Comparison of ENCODE assay signal across 24 cellular contexts in genomic region chr12:56785141-56785865, GRCh38. TPM values are rescaled to one million over a fixed set of nuclear protein-coding genes. Genes with fewer than 3 reads are reported as not detected.
DNase-seq lines count a peak whose midpoint lies in the region; ATAC-seq and TF ChIP-seq lines count a peak whose summit lies in the region.
"Had no signal": no experiment of that assay in that cellular context is flagged by ENCODE, and none has a peak within 500 bp of the region (broad histone marks: within the 10 kb centered on the region; RNA-seq: fewer than 3 reads in every experiment).

No MANE protein-coding gene starts in this region.

- H3K36me3 ChIP-seq in HEK293 (ENCODE audit: control insufficient read depth in 2 of 2, insufficient read depth in 1 of 2, low read length in 2 of 2) (no peaks in the 10 kb centered on the region), endodermal cell (ENCODE audit: control insufficient read depth, insufficient read depth, low read length) (no peaks in the 10 kb centered on the region), trophoblast cell (ENCODE audit: control insufficient read depth in 1 of 2, insufficient read depth in 2 of 2, low read length in 2 of 2) (no peaks in the 10 kb centered on the region), adrenal gland (replicated peaks in 1 of 2) (no peaks in the 10 kb centered on the region)
- H3K36me3 ChIP-seq: BE2C; BLaER1 treated with 17β-estradiol and CSF1 and Interleukin-3, amounts not matched to agents 10 nM and 100 nM had no signal

- peak; percentile 34 for DNase-seq in GM10266 (ENCODE audit: extremely low spot score)
- DNase-seq in endodermal cell, result peak; percentile 17
- DNase-seq in left lobe of liver (ENCODE audit: low spot score), result peak; percentile 41
- no peak for DNase-seq in trophoblast cell
- no peak for DNase-seq in stimulated activated naive B cell treated with anti-CD40 and anti-IgM and Interleukin-4, amounts not matched to agents 10 μg/mL and 1 μg/mL and 100 μg/mL, for 72 hours
- DNase-seq in adrenal gland, result no peak
- DNase-seq: 8988T; ACHN; AML-193; BE2C; CD4-positive, alpha-beta T cell; CD8-positive, alpha-beta memory T cell; DMS 273 treated with DMSO at 0.1 percent for 48 hours; DMS79; EL; GDM1; GOT3; H7; HCEC 1CT had no signal

- no peak overlapping the region for H3K27ac ChIP-seq in HEK293 (ENCODE audit: extremely low read depth, low read depth, low read length)
- H3K27ac ChIP-seq in endodermal cell (ENCODE audit: low read depth, low read length), result no peak overlapping the region
- H3K27ac ChIP-seq in trophoblast cell (ENCODE audit: low read depth, low read length), result no peak overlapping the region
- no peak overlapping the region for H3K27ac ChIP-seq in adrenal gland
- H3K27ac ChIP-seq: A549; BLaER1 treated with 17β-estradiol and CSF1 and Interleukin-3, amounts not matched to agents 10 nM and 100 nM had no signal

- no peak overlapping the region for H4K8ac ChIP-seq in trophoblast cell (ENCODE audit: low read depth, low read length)

- H3K4me3 ChIP-seq in HEK293 (ENCODE audit: low read depth, low read length) (no peak overlapping the region), endodermal cell (ENCODE audit: low read length) (no peak overlapping the region), trophoblast cell (ENCODE audit: low read depth, low read length) (no peak overlapping the region), adrenal gland (no peak overlapping the region)
- H3K4me3 ChIP-seq: A549; BLaER1 treated with 17β-estradiol and CSF1 and Interleukin-3, amounts not matched to agents 10 nM and 100 nM had no signal

- no peaks in the 10 kb centered on the region for H3K4me1 ChIP-seq in HEK293 (ENCODE audit: control insufficient read depth, insufficient read depth, low read length)
- no peaks in the 10 kb centered on the region for H3K4me1 ChIP-seq in endodermal cell (ENCODE audit: control insufficient read depth, insufficient read depth, low read length)
- no peaks in the 10 kb centered on the region for H3K4me1 ChIP-seq in trophoblast cell (ENCODE audit: control insufficient read depth in 1 of 2, insufficient read depth in 2 of 2, low read length in 2 of 2)
- no peaks in the 10 kb centered on the region for H3K4me1 ChIP-seq in adrenal gland (replicated peaks in 1 of 2)
- H3K4me1 ChIP-seq: A549, BE2C had no signal

- intact Hi-C loops in adrenal gland (cut with DNase I), result no loop called here

- TF ChIP-seq CTCF in GM10266 (IDR thresholded peaks at IDR 0.05; ENCODE audit: control insufficient read depth, insufficient read depth, low read depth, missing control alignments) (no peak), HEK293 (tag by site-specific recombination; IDR thresholded peaks at IDR 0.05) (no peak), endodermal cell (conservative IDR thresholded peaks at IDR 0.05) (no peak), adrenal gland (IDR thresholded peaks at IDR 0.05) (no peak)

- no peaks in the 10 kb centered on the region for H3K4me1 Mint-ChIP-seq in endodermal cell
- H3K4me1 Mint-ChIP-seq in stimulated activated naive B cell treated with anti-CD40 and anti-IgM and Interleukin-4, amounts not matched to agents 10 μg/mL and 1 μg/mL and 100 μg/mL, for 72 hours, result no peaks in the 10 kb centered on the region
- H3K4me1 Mint-ChIP-seq: CD14-positive monocyte; CD8-positive, alpha-beta memory T cell had no signal

- no peak for TF ChIP-seq POLR2A in adrenal gland (IDR thresholded peaks at IDR 0.05)

- H3K27me3 ChIP-seq in endodermal cell (ENCODE audit: control insufficient read depth, insufficient read depth, low read length, poor library complexity, severe bottlenecking), result no peaks in the 10 kb centered on the region
- H3K27me3 ChIP-seq in trophoblast cell (ENCODE audit: insufficient read depth, low read length), result no peaks in the 10 kb centered on the region
- H3K27me3 ChIP-seq in adrenal gland, result no peaks in the 10 kb centered on the region
- H3K27me3 ChIP-seq: BE2C; BLaER1 treated with 17β-estradiol and CSF1 and Interleukin-3, amounts not matched to agents 10 nM and 100 nM had no signal

- no peak overlapping the region for H3K18ac ChIP-seq in trophoblast cell (ENCODE audit: low read length)

- H2AK5ac ChIP-seq in trophoblast cell (ENCODE audit: low read length), result no peak overlapping the region

- no peak overlapping the region for H3K14ac ChIP-seq in trophoblast cell (ENCODE audit: low read length)

- H3K27ac Mint-ChIP-seq in endodermal cell, result no peak overlapping the region
- H3K27ac Mint-ChIP-seq in stimulated activated naive B cell treated with anti-CD40 and anti-IgM and Interleukin-4, amounts not matched to agents 10 μg/mL and 1 μg/mL and 100 μg/mL, for 72 hours, result no peak overlapping the region
- H3K27ac Mint-ChIP-seq: CD4-positive, alpha-beta T cell had no signal

- CTCF ChIA-PET in HEK293 (lab: Yijun Ruan, JAX), result interaction anchor here (0.6 to 1.0 kb wide), 3 partner anchors 17 to 216 kb away, joined by 3 read pairs; no protein-coding TSS in a partner anchor

- no peak overlapping the region for H3K4me3 Mint-ChIP-seq in endodermal cell
- H3K4me3 Mint-ChIP-seq in stimulated activated naive B cell treated with anti-CD40 and anti-IgM and Interleukin-4, amounts not matched to agents 10 μg/mL and 1 μg/mL and 100 μg/mL, for 72 hours, result no peak overlapping the region
- H3K4me3 Mint-ChIP-seq: CD14-positive monocyte; CD4-positive, alpha-beta T cell; CD8-positive, alpha-beta memory T cell had no signal

- no peak overlapping the region for H3K4me2 ChIP-seq in trophoblast cell (ENCODE audit: low read length)
- H3K4me2 ChIP-seq: A549; BLaER1 treated with 17β-estradiol and CSF1 and Interleukin-3, amounts not matched to agents 10 nM and 100 nM had no signal

- no peak overlapping the region for H2AFZ ChIP-seq in trophoblast cell (ENCODE audit: insufficient read depth, low read length, poor library complexity)

- peaks cover 50% of the 10 kb centered on the region for H3K9me3 Mint-ChIP-seq in endodermal cell
- no peaks in the 10 kb centered on the region for H3K9me3 Mint-ChIP-seq in stimulated activated naive B cell treated with anti-CD40 and anti-IgM and Interleukin-4, amounts not matched to agents 10 μg/mL and 1 μg/mL and 100 μg/mL, for 72 hours
- H3K9me3 Mint-ChIP-seq: CD4-positive, alpha-beta T cell; CD8-positive, alpha-beta memory T cell had no signal

- H3K23ac ChIP-seq in trophoblast cell (ENCODE audit: low read length), result no peak overlapping the region

- H4K91ac ChIP-seq in trophoblast cell (ENCODE audit: low read depth, low read length), result no peak overlapping the region

- no peak overlapping the region for H2BK120ac ChIP-seq in trophoblast cell (ENCODE audit: insufficient read depth, low read length, poor library complexity)

- no peak overlapping the region for H4K12ac ChIP-seq in trophoblast cell (ENCODE audit: low read depth, low read length)

- no peaks in the 10 kb centered on the region for H3K36me3 Mint-ChIP-seq in endodermal cell (ENCODE audit: low read depth)
- H3K36me3 Mint-ChIP-seq in stimulated activated naive B cell treated with anti-CD40 and anti-IgM and Interleukin-4, amounts not matched to agents 10 μg/mL and 1 μg/mL and 100 μg/mL, for 72 hours, result no peaks in the 10 kb centered on the region
- H3K36me3 Mint-ChIP-seq: CD14-positive monocyte; CD8-positive, alpha-beta memory T cell had no signal

- ATAC-seq in left lobe of liver, result peak; percentile 43
- ATAC-seq in stimulated activated naive B cell treated with anti-CD40 and anti-IgM and Interleukin-4, amounts not matched to agents 10 μg/mL and 1 μg/mL and 100 μg/mL, for 72 hours (replicated peaks), result no peak
- no peak for ATAC-seq in HG03571 (IDR thresholded peaks at IDR 0.05; ENCODE audit: unreplicated experiment)
- ATAC-seq: A549 had no signal

- H3K79me2 ChIP-seq in trophoblast cell (ENCODE audit: control insufficient read depth, insufficient read depth, low read length, poor library complexity), result no peaks in the 10 kb centered on the region

- H2BK5ac ChIP-seq in trophoblast cell (ENCODE audit: low read depth, low read length, poor library complexity), result no peak overlapping the region

- H3K9ac ChIP-seq in endodermal cell (ENCODE audit: extremely low read depth, low read length, poor library complexity, severe bottlenecking) (no peak overlapping the region), trophoblast cell (ENCODE audit: low read length) (no peak overlapping the region)
- H3K9ac ChIP-seq: BLaER1 treated with 17β-estradiol and CSF1 and Interleukin-3, amounts not matched to agents 10 nM and 100 nM had no signal

- no peaks in the 10 kb centered on the region for H3K27me3 Mint-ChIP-seq in endodermal cell (ENCODE audit: insufficient read depth)
- H3K27me3 Mint-ChIP-seq in stimulated activated naive B cell treated with anti-CD40 and anti-IgM and Interleukin-4, amounts not matched to agents 10 μg/mL and 1 μg/mL and 100 μg/mL, for 72 hours, result peaks cover 0 to 9% of the 10 kb centered on the region in 2 donors
- H3K27me3 Mint-ChIP-seq: CD4-positive, alpha-beta T cell; CD8-positive, alpha-beta memory T cell had no signal

- no peak overlapping the region for H2BK12ac ChIP-seq in trophoblast cell (ENCODE audit: low read length)

- H3K4ac ChIP-seq in trophoblast cell (ENCODE audit: low read depth, low read length), result no peak overlapping the region

- no peaks in the 10 kb centered on the region for H3K79me1 ChIP-seq in trophoblast cell (ENCODE audit: low read length)

- WGBS in endodermal cell (ENCODE audit: insufficient coverage in 1 of 2, insufficient read length in 1 of 2), 2 experiments, result 61 to 86% methylated on average over 1 to 2 of the region's 2 CpGs
- WGBS in trophoblast cell (ENCODE audit: extremely low coverage, insufficient coverage, insufficient read length), result no CpG with 5 or more reads among the region's 2 CpGs
- 56 to 77% (median 72%) methylated on average over 2 of the region's 2 CpGs for WGBS in adrenal gland, 4 donors

- POLR2A ChIA-PET in HEK293 (lab: Yijun Ruan, JAX), result no interaction called here

- H3K9me3 ChIP-seq in HEK293 (ENCODE audit: control insufficient read depth, insufficient read depth, low read depth, low read length), result no peaks in the 10 kb centered on the region
- no peaks in the 10 kb centered on the region for H3K9me3 ChIP-seq in endodermal cell (ENCODE audit: control insufficient read depth, low read length)
- H3K9me3 ChIP-seq in trophoblast cell (ENCODE audit: insufficient read depth, low read depth, low read length), result peaks cover 2% of the 10 kb centered on the region
- no peaks in the 10 kb centered on the region for H3K9me3 ChIP-seq in adrenal gland (replicated peaks in 1 of 3)
- H3K9me3 ChIP-seq: A549, BE2C had no signal

TF ChIP-seq in HEK293, 187 proteins besides CTCF, POLR2A, EP300 and RAD21 (continues in another document):
- TF ChIP-seq YY1 (tag by site-specific recombination; IDR thresholded peaks at IDR 0.05), result no peak

RNA-seq across cellular contexts. Expression of gene HSD17B6, which starts 22.2 kb away (rescaled TPM):
- total RNA-seq in endodermal cell (under 1 TPM; 0.57 to 0.89 TPM), left lobe of liver (554 TPM), adrenal gland (1 to 10 TPM in 7 of 8 donors, not detected in 1; 1.1 to 7.2 (median 1.9) TPM)
- polyA plus RNA-seq in endodermal cell (2013, experiment 1 of 2), result 3.2 TPM
- 1.4 TPM for polyA plus RNA-seq in endodermal cell (2013, experiment 2 of 2)
- polyA plus RNA-seq in trophoblast cell (2013), result 0.55 and 0.82 TPM in 2 replicates
- polyA plus RNA-seq in adrenal gland, result 1 to 10 TPM in 2 of 3 donors, under 1 TPM in 1; 0.37 to 5.3 (median 2.5) TPM
- total RNA-seq: CD4-positive, alpha-beta T cell had no signal

RNA-seq across cellular contexts. Expression of gene PRIM1, which starts 33.2 kb away (rescaled TPM):
- total RNA-seq in endodermal cell (10 to 100 TPM; 34.8 to 44.2 TPM), left lobe of liver (4.9 TPM), adrenal gland (1 to 10 TPM in 6 of 8 donors, under 1 TPM in 2; 0.78 to 7.8 (median 4.3) TPM)
- polyA plus RNA-seq in endodermal cell (2013, experiment 1 of 2), result 50.0 TPM
- polyA plus RNA-seq in endodermal cell (2013, experiment 2 of 2), result 46.0 TPM
- polyA plus RNA-seq in trophoblast cell (2013), result 12.5 and 13.4 TPM in 2 replicates
- 1 to 10 TPM; 1.3 to 7.2 (median 2.8) TPM for polyA plus RNA-seq in adrenal gland

Comparison
In these comparisons a context has a peak if more than half of its experiments do, and no peak if none do; other contexts are left out.
1. DNase-seq: peak in GM10266 (single experiment), endodermal cell (single experiment) and left lobe of liver (single experiment); none in trophoblast cell (0 of 2), stimulated activated naive B cell treated with anti-CD40 and anti-IgM and Interleukin-4, amounts not matched to agents 10 μg/mL and 1 μg/mL and 100 μg/mL, for 72 hours (single experiment) and adrenal gland (0 of 7).
2. RNA of gene HSD17B6, which starts 22.2 kb away (total RNA-seq): 554 TPM in left lobe of liver (single experiment); 1.1 to 7.2 TPM in adrenal gland and 0.57 to 0.89 TPM in endodermal cell; every median in the first group is over 10 times any median in the second.